ENCODE assay signal across 8 cellular contexts in the genomic region with DNA sequence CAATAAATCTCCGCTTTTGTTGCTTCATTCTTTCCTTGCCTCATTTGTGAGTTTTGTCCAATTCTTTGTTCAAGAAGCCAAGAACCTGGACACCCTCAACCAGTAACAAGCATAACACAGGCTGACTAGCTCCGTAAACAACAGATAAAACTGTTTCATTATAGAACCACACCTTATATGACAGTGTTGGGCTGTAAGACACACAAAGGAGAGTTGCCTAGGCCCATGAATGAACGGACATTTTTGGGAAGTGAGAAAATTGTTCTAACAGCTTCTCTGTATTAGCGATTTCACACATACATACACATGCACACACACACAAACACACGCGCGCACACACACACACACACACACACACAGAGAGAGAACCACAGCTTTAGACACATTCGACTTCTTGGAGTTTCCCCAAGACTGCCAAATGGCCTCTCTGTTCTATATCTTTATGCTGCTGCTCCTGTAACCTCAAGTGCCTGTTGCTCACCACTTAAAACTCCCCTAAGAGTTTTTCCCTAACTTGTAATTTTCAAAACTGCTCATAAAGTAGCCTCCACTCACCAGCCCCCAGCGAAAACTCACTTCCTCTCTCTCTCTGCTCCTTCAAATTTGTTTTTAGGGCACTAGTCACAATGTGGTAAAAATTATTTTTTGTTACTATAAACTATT. TPM values are rescaled to one million over a fixed set of nuclear protein-coding genes. Genes with fewer than 3 reads are reported as not detected.
DNase-seq lines count a peak whose midpoint lies in the region; ATAC-seq, FAIRE-seq and TF ChIP-seq lines count a peak whose summit lies in the region.

No MANE protein-coding gene starts in this region.

- H3K36me3 ChIP-seq in GM23248 (ENCODE audit: low read depth) = no peaks in the 10 kb centered on the region

- DNase-seq in mesothelial cell of epicardium (ENCODE audit: low spot score in 2 of 2, unreplicated experiment in 2 of 2) (no peak), NCI-H2196 (lab: John Stamatoyannopoulos, UW; ENCODE audit: unreplicated experiment) (no peak), GM23248 (no peak), NCI-H146 (lab: John Stamatoyannopoulos, UW) (no peak), H54 (ENCODE audit: insufficient read length, low spot score) (no peak)

- H3K4me1 Mint-ChIP-seq in mesothelial cell of epicardium = peaks cover 32% of the 10 kb centered on the region

- peak overlapping the region; percentile 54 for H3K27ac Mint-ChIP-seq in mesothelial cell of epicardium

- no peaks in the 10 kb centered on the region for H3F3A ChIP-seq in GM23248 (ENCODE audit: insufficient read depth)

- no peak overlapping the region for H2AFZ ChIP-seq in GM23248

- H3K4me2 ChIP-seq in GM23248 (ENCODE audit: unreplicated experiment) = no peak overlapping the region

- H3K36me3 Mint-ChIP-seq in mesothelial cell of epicardium = peaks cover 72% of the 10 kb centered on the region

- no peaks in the 10 kb centered on the region for H3K9me3 ChIP-seq in GM23248 (ENCODE audit: low read depth)

- H3K4me3 Mint-ChIP-seq in mesothelial cell of epicardium = no peak overlapping the region

- no peaks in the 10 kb centered on the region for H3K27me3 Mint-ChIP-seq in mesothelial cell of epicardium (ENCODE audit: low read depth)

- no peaks in the 10 kb centered on the region for H3K9me2 ChIP-seq in GM23248 (ENCODE audit: insufficient read depth)

- TF ChIP-seq CTCF in mesothelial cell of epicardium (IDR thresholded peaks at IDR 0.05; ENCODE audit: unreplicated experiment) = no peak

- no peak overlapping the region for H3K4me3 ChIP-seq in GM23248

- H3K9me3 Mint-ChIP-seq in mesothelial cell of epicardium = peaks cover 9% of the 10 kb centered on the region

- ATAC-seq in GM18499 (IDR thresholded peaks at IDR 0.05; ENCODE audit: insufficient read depth, unreplicated experiment) (peak; percentile 35), GM21515 (IDR thresholded peaks at IDR 0.05; ENCODE audit: unreplicated experiment) (peak; percentile 62), HG03521 (IDR thresholded peaks at IDR 0.05; ENCODE audit: unreplicated experiment) (peak; percentile 42)

- H3K27ac ChIP-seq in GM23248 = no peak overlapping the region

- in situ Hi-C loops in GM23248 (cut with MboI) = no loop called here

- FAIRE-seq in H54 (lab: Jason Lieb, UNC) = no peak

- no peaks in the 10 kb centered on the region for H3K79me2 ChIP-seq in GM23248 (ENCODE audit: insufficient read depth)

- TF ChIP-seq POLR2A in H54 (IDR thresholded peaks at IDR 0.05; ENCODE audit: low read depth, low read length) = no peak

- no peaks in the 10 kb centered on the region for H3K4me1 ChIP-seq in GM23248 (ENCODE audit: insufficient read depth)

- no peaks in the 10 kb centered on the region for H3K27me3 ChIP-seq in GM23248 (replicated peaks; ENCODE audit: insufficient read depth)

- no peak overlapping the region for H3K9ac ChIP-seq in GM23248

- whole genome bisulfite sequencing in GM23248 (ENCODE audit: low coverage in 1 of 2, low lambda C conversion rate in 2 of 2, missing lambda C conversion rate in 2 of 2), 2 experiments = 69 to 83% methylated on average over 9 of the region's 9 CpGs

- no peaks in the 10 kb centered on the region for H4K20me1 ChIP-seq in GM23248 (ENCODE audit: insufficient read depth)

RNA-seq across cellular contexts. Expression of a gene that starts 35.9 kb away (rescaled TPM):
- 230 to 233 TPM (median 233 TPM) in 3 replicates for total RNA-seq in mesothelial cell of epicardium
- 43.6 and 47.6 TPM in 2 replicates for total RNA-seq in GM23248 (2014; rRNA removed; shearing (Covaris generic))
- 45.4 and 46.0 TPM in 2 replicates for polyA plus RNA-seq in GM23248 (2016; fragmentation: Nextera tagmentation; extraction: Ambion mirVana)
